ENCODE assay signal across 14 cellular contexts in the genomic region with DNA sequence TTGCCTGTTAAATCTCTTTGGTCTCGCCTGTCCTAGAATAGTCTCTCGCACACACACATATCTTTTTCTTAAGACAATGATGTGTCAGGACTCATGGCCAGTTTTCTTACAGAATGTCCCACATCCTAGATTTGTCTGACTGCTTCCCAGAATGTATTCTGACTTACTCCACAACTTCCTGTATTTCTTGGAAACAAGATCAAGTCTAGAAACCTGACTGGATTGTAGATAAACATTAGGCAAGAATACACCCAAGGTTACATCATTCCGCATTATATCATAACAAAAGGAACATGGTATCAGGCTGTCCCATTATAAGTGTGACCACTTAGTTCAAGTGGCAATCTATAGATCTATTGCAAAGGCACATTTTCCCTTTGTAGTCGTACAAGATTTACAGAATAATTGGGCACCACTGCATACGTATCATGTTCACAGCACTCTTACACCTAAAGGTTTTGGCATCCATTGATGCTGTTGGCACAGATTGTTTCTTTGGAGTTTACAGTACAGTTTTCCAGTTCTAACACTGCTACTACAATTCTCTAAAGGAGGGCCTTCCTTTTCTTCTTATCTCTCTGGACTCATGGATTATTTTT. TPM values are rescaled to one million over a fixed set of nuclear protein-coding genes. Genes with fewer than 3 reads are reported as not detected.
DNase-seq lines count a peak whose midpoint lies in the region; ATAC-seq, FAIRE-seq and TF ChIP-seq lines count a peak whose summit lies in the region.
"Had no signal": no experiment of that assay in that cellular context is flagged by ENCODE, and none has a peak within 500 bp of the region (broad histone marks: within the 10 kb centered on the region; RNA-seq: fewer than 3 reads in every experiment).

No MANE protein-coding gene starts in this region.

- H3K27ac ChIP-seq in GM23338 (ENCODE audit: low read depth) (no peak overlapping the region), RWPE1 (no peak overlapping the region), pancreas (no peak overlapping the region), ascending aorta (no peak overlapping the region)
- H3K27ac ChIP-seq: breast epithelium, lower lobe of right lung, stomach had no signal

- POLR2A ChIA-PET in RWPE1 (lab: Yijun Ruan, JAX; ENCODE audit: low non-redundant PET) (no interaction called here), T-cell (lab: Charles Lee) (interaction anchor here (0.7 kb wide), 2 partner anchors 11 to 99 kb away, joined by 3 read pairs; no protein-coding TSS in a partner anchor)

- H3K4me1 ChIP-seq in GM23338 (ENCODE audit: insufficient read depth) = no peaks in the 10 kb centered on the region
- H3K4me1 ChIP-seq in pancreas = peaks cover 0 to 7% (median 0%) of the 10 kb centered on the region in 3 donors
- H3K4me1 ChIP-seq in ascending aorta = peaks cover 0 to 2% of the 10 kb centered on the region in 2 donors
- H3K4me1 ChIP-seq: breast epithelium had no signal

- peaks cover 15% of the 10 kb centered on the region for H3K36me3 Mint-ChIP-seq in GM23338 (ENCODE audit: low read depth)
- H3K36me3 Mint-ChIP-seq in T-cell = peaks cover 43% of the 10 kb centered on the region

- H3K9me3 Mint-ChIP-seq in GM23338 = peaks cover 2% of the 10 kb centered on the region; the same call in 2 of the 3 replicates
- H3K9me3 Mint-ChIP-seq in T-cell = peaks cover 0 to 3% (median 0%) of the 10 kb centered on the region in 3 donors

- no peak overlapping the region for H2AFZ ChIP-seq in GM23338

- H3K27me3 Mint-ChIP-seq in GM23338 (ENCODE audit: insufficient read depth, low read depth, poor library complexity) (peaks cover 2% of the 10 kb centered on the region), T-cell (no peaks in the 10 kb centered on the region)
- H3K27me3 Mint-ChIP-seq: activated CD4-positive, alpha-beta T cell treated with anti-CD3 and anti-CD28 coated beads for 36 hours had no signal

- H3K27ac Mint-ChIP-seq in GM23338 = peak overlapping the region; percentile 62; the same call in 1 of the 2 replicates
- H3K27ac Mint-ChIP-seq in T-cell = no peak overlapping the region
- H3K27ac Mint-ChIP-seq: activated CD4-positive, alpha-beta T cell treated with anti-CD3 and anti-CD28 coated beads for 36 hours; CD8-positive, alpha-beta T cell had no signal

- 89 to 94% methylated on average over 5 of the region's 5 CpGs for WGBS in pancreas, 2 donors

- H4K20me1 ChIP-seq in GM23338 (replicated peaks; ENCODE audit: insufficient read depth) = no peaks in the 10 kb centered on the region

- intact Hi-C loops in pancreas (cut with DNase I) = no loop called here
- intact Hi-C loops in ascending aorta (cut with DNase I) = no loop called here

- TF ChIP-seq CTCF in GM23338 (conservative IDR thresholded peaks at IDR 0.05; ENCODE audit: low read depth in 2 of 2) (no peak), RWPE1 (conservative IDR thresholded peaks at IDR 0.05; ENCODE audit: low read depth) (no peak), fibroblast of villous mesenchyme (IDR thresholded peaks at IDR 0.05; ENCODE audit: insufficient read depth, low read depth, low read length) (no peak), pancreas (IDR thresholded peaks at IDR 0.05) (no peak), ascending aorta (IDR thresholded peaks at IDR 0.05) (no peak)

- H3F3A ChIP-seq in GM23338 (replicated peaks; ENCODE audit: low read depth) = no peaks in the 10 kb centered on the region

- FAIRE-seq in pancreas (lab: Jason Lieb, UNC) = no peak

- H3K4me3 ChIP-seq in GM23338 (no peak overlapping the region), fibroblast of villous mesenchyme (ENCODE audit: low read depth, low read length) (no peak overlapping the region), pancreas (no peak overlapping the region), ascending aorta (no peak overlapping the region)
- H3K4me3 ChIP-seq: breast epithelium, lower lobe of right lung, stomach had no signal

- H3K4me2 ChIP-seq in GM23338 = no peak overlapping the region

- H3K36me3 ChIP-seq in GM23338 (ENCODE audit: insufficient read depth) = no peaks in the 10 kb centered on the region
- H3K36me3 ChIP-seq in pancreas = no peaks in the 10 kb centered on the region
- H3K36me3 ChIP-seq in ascending aorta = no peaks in the 10 kb centered on the region
- H3K36me3 ChIP-seq: breast epithelium, lower lobe of right lung, stomach had no signal

- H3K4me1 Mint-ChIP-seq in GM23338 = peaks cover 10% of the 10 kb centered on the region; the same call in 2 of the 3 replicates
- peaks cover 30 to 53% (median 52%) of the 10 kb centered on the region in 3 donors for H3K4me1 Mint-ChIP-seq in T-cell

- ATAC-seq in GM23338 (no peak), pancreas (peak; percentile 48 to 73 (median 58)), T-cell (replicated peaks in 1 of 4) (no peak)
- ATAC-seq: activated CD4-positive, alpha-beta T cell treated with anti-CD3 and anti-CD28 coated beads for 36 hours; CD8-positive, alpha-beta T cell had no signal

- no peaks in the 10 kb centered on the region for H3K27me3 ChIP-seq in GM23338 (ENCODE audit: insufficient read depth)
- H3K27me3 ChIP-seq in pancreas = no peaks in the 10 kb centered on the region
- no peaks in the 10 kb centered on the region for H3K27me3 ChIP-seq in ascending aorta
- H3K27me3 ChIP-seq: breast epithelium, stomach had no signal

- DNase-seq in GM23338 (ENCODE audit: low spot score) (no peak), RWPE1 (ENCODE audit: low spot score) (peak; percentile 6), fibroblast of villous mesenchyme (ENCODE audit: low read depth) (peak; percentile 73), pancreas (no peak), ascending aorta (ENCODE audit: low spot score in 2 of 2) (no peak), T-cell (no peak), NCI-H2029 treated with DMSO at 0.1 percent for 48 hours (lab: John Stamatoyannopoulos, UW) (no peak)
- DNase-seq: activated CD4-positive, alpha-beta T cell treated with anti-CD3 and anti-CD28 coated beads for 36 hours; CD8-positive, alpha-beta T cell; lower lobe of right lung; NCI-H1417; posterior cingulate gyrus; stomach had no signal

- no peaks in the 10 kb centered on the region for H3K9me3 ChIP-seq in pancreas
- no peaks in the 10 kb centered on the region for H3K9me3 ChIP-seq in ascending aorta
- H3K9me3 ChIP-seq: breast epithelium, lower lobe of right lung, stomach had no signal

- CTCF ChIA-PET in RWPE1 (lab: Yijun Ruan, JAX) (interaction anchor here (0.6 kb wide), 1 partner anchor 995 kb away, joined by 3 read pairs; no protein-coding TSS in a partner anchor), T-cell (lab: Charles Lee) (interaction anchor here in 1 of 2 donors (1.6 kb wide), 1 partner anchor 10 kb away, joined by 4 read pairs; no protein-coding TSS in a partner anchor)

- H3K4me3 Mint-ChIP-seq in GM23338 (no peak overlapping the region), T-cell (no peak overlapping the region)
- H3K4me3 Mint-ChIP-seq: activated CD4-positive, alpha-beta T cell treated with anti-CD3 and anti-CD28 coated beads for 36 hours; CD8-positive, alpha-beta T cell had no signal

- peaks cover 74% of the 10 kb centered on the region for H3K79me2 ChIP-seq in GM23338 (replicated peaks; ENCODE audit: insufficient read depth)

- H3K9me2 ChIP-seq in GM23338 (ENCODE audit: insufficient read depth) = no peaks in the 10 kb centered on the region

TF ChIP-seq in GM23338, 12 proteins besides CTCF, POLR2A, EP300 and RAD21:
- no peak for TF ChIP-seq ZNF331 (CRISPR knock-in tag; IDR thresholded peaks at IDR 0.05; ENCODE audit: low read depth)

RNA-seq across cellular contexts. Expression of a gene that starts 56.4 kb away (rescaled TPM):
- 33.3 and 34.7 TPM in 2 replicates for total RNA-seq in GM23338 (2014; rRNA removed; shearing (Covaris generic))
- 22.0 and 25.8 TPM in 2 replicates for polyA plus RNA-seq in GM23338 (2016; fragmentation: Nextera tagmentation; extraction: Ambion mirVana)
- 48.3 and 79.5 TPM in 2 replicates for total RNA-seq in fibroblast of villous mesenchyme
- 10 to 100 TPM; 11.8 to 30.1 (median 20.5) TPM for total RNA-seq in pancreas
- polyA plus RNA-seq in pancreas = 10 to 100 TPM; 10.1 to 18.1 TPM
- total RNA-seq in ascending aorta = 128 TPM
- total RNA-seq in T-cell = 100 to 1,000 TPM in 2 of 5 donors, 10 to 100 TPM in 3; 91.9 to 131 (median 96.0) TPM

Comparison
In these comparisons a context has a peak if more than half of its experiments do, and no peak if none do; other contexts are left out.
1. ATAC-seq: peak in pancreas (4 of 4); none in GM23338 (single experiment) and T-cell (0 of 4).
2. DNase-seq: peak in RWPE1 (single experiment) and fibroblast of villous mesenchyme (single experiment); none in GM23338 (single experiment), pancreas (0 of 6), ascending aorta (0 of 2), T-cell (0 of 34) and NCI-H2029 treated with DMSO at 0.1 percent for 48 hours (single experiment).